In the genomic region with DNA sequence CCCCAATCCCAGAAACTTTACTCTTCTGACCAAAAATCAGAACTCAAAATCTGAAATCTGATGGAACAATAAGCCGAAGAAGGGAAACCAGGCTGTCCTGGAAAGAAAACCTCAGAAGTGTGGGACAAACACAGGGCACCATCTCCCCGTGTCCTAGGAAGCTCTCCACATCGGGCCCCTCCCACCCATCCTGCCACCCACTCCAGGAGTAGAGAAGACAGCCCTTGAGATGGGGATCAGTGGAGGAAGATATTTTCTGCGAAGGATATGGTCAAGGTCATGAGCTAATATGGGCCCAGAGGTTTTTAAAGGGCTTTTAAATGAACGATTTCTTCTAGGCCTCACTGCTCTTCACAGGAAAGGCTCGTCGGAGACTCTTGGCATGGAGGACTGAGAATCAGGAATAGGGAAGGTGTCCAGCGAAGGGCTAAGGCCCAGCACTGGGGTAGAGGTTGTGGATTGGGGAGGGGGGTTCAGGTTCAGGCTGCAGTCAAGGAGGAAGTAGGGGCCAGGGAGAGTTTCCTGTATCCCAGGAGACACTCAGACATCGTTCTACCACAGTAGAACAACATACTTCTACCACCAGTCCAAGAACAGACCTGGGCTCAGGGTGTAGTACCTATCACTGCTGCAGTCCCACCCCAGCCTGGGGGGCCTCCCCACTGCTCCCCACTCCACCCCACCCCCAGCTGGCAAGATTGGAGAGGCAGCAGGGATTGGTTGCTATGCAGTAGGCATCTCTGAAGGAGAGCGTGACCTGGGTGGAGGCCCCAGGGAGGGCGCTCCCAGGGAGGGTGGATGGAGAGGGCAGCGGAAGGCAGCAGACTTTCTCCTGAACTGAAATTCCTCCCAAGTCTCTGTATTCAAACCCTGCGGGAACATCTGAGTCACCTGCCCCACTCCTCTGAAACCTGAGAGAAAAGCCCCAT, we compare ENCODE assay signal across 11 cellular contexts. TPM values are rescaled to one million over a fixed set of nuclear protein-coding genes. Genes with fewer than 3 reads are reported as not detected.
DNase-seq lines count a peak whose midpoint lies in the region; ATAC-seq and TF ChIP-seq lines count a peak whose summit lies in the region.
"Had no signal": no experiment of that assay in that cellular context is flagged by ENCODE, and none has a peak within 500 bp of the region (broad histone marks: within the 10 kb centered on the region; RNA-seq: fewer than 3 reads in every experiment).

No MANE protein-coding gene starts in this region.

- peak overlapping the region; percentile 8 to 89; a peak in 2 of 4 replicates for H4K8ac ChIP-seq in IMR-90 (ENCODE audit: low read depth in 2 of 2, low read length in 2 of 2)

- H2BK15ac ChIP-seq in IMR-90 (ENCODE audit: low read depth, low read length): no peak overlapping the region

- peak overlapping the region; percentile 49; the same call in 1 of the 2 replicates for H3K14ac ChIP-seq in IMR-90 (replicated peaks; ENCODE audit: low read depth, low read length)

- H3K36me3 Mint-ChIP-seq in chondrocyte (ENCODE audit: low read depth): no peaks in the 10 kb centered on the region

- H2BK120ac ChIP-seq in IMR-90 (ENCODE audit: low read depth, low read length): peak overlapping the region; percentile 59; the same call in 1 of the 2 replicates

- H3K79me1 ChIP-seq in IMR-90 (ENCODE audit: low read depth in 1 of 2, low read length in 2 of 2): peaks cover 0 to 30% of the 10 kb centered on the region in 2 experiments; a peak in 2 of 4 replicates

- peak overlapping the region; percentile 60; the same call in 1 of the 2 replicates for H2BK20ac ChIP-seq in IMR-90 (ENCODE audit: low read depth, low read length)

- 0 out of 2 replicates have a peak overlapping the region, but pooled peaks have one; percentile 83 for H3K4ac ChIP-seq in IMR-90 (ENCODE audit: low read depth, low read length)

- peak overlapping the region; percentile 67 for H3K27ac Mint-ChIP-seq in chondrocyte (ENCODE audit: unreplicated experiment)

- intact Hi-C loops in IMR-90 (cut with micrococcal nuclease) (no loop called here), gastrocnemius medialis (cut with DNase I; ENCODE audit: low total_unique reads) (no loop called here)

- H3K23ac ChIP-seq in IMR-90 (ENCODE audit: low read depth, low read length): 0 out of 2 replicates have a peak overlapping the region, but pooled peaks have one; percentile 14

- 0 out of 22 replicates have a peak, but pooled peaks cover 0 to 2% (median 0%) of the 10 kb centered on the region in 11 experiments for H3K27me3 ChIP-seq in BLaER1 treated with 17β-estradiol and CSF1 and Interleukin-3, amounts not matched to agents 10 nM and 100 nM
- H3K27me3 ChIP-seq in IMR-90 (ENCODE audit: control insufficient read depth, insufficient read depth, low read length): no peaks in the 10 kb centered on the region
- no peaks in the 10 kb centered on the region for H3K27me3 ChIP-seq in gastrocnemius medialis

- no peak overlapping the region for H4K5ac ChIP-seq in IMR-90 (ENCODE audit: low read depth, low read length)

- peak overlapping the region in 4 of 10 experiments; percentile 5 to 82 (median 74); a peak in 3 of 20 replicates for H3K4me3 ChIP-seq in BLaER1 treated with 17β-estradiol and CSF1 and Interleukin-3, amounts not matched to agents 10 nM and 100 nM
- no peak overlapping the region for H3K4me3 ChIP-seq in IMR-90 (ENCODE audit: insufficient read depth, low read depth, low read length)
- no peak overlapping the region for H3K4me3 ChIP-seq in gastrocnemius medialis

- no peak for TF ChIP-seq RAD21 in IMR-90 (IDR thresholded peaks at IDR 0.05; ENCODE audit: low read length)

- no peak for ATAC-seq in IMR-90 (ENCODE audit: low read depth)
- ATAC-seq in gastrocnemius medialis: no peak
- ATAC-seq in GM18519 (IDR thresholded peaks at IDR 0.05; ENCODE audit: low FRiP score, unreplicated experiment): no peak
- no peak for ATAC-seq in HG03354 (IDR thresholded peaks at IDR 0.05; ENCODE audit: poor library complexity, severe bottlenecking, unreplicated experiment)
- no peak for ATAC-seq in HG03097 (IDR thresholded peaks at IDR 0.05; ENCODE audit: low FRiP score, unreplicated experiment)

- H3K18ac ChIP-seq in IMR-90 (ENCODE audit: low read depth, low read length): no peak overlapping the region

- no peaks in the 10 kb centered on the region for H3K9me3 ChIP-seq in BLaER1 treated with 17β-estradiol and CSF1 and Interleukin-3, amounts not matched to agents 10 nM and 100 nM (replicated peaks in 1 of 11)
- H3K9me3 ChIP-seq in IMR-90 (ENCODE audit: control insufficient read depth, insufficient read depth, low read length): no peaks in the 10 kb centered on the region
- no peaks in the 10 kb centered on the region for H3K9me3 ChIP-seq in gastrocnemius medialis

- peak overlapping the region; percentile 77; the same call in 1 of the 2 replicates for H4K91ac ChIP-seq in IMR-90 (ENCODE audit: insufficient read depth, low read depth, low read length)

- POLR2A ChIA-PET in IMR-90 (lab: Charles Lee; ENCODE audit: unreplicated experiment): no interaction called here

- peaks cover 77% of the 10 kb centered on the region for H3K4me1 Mint-ChIP-seq in chondrocyte (ENCODE audit: low read depth)

- 0 out of 2 replicates have a peak overlapping the region, but pooled peaks have one; percentile 21 for H2AK5ac ChIP-seq in IMR-90 (ENCODE audit: low read depth, low read length)

- TF ChIP-seq POLR2A in IMR-90 (IDR thresholded peaks at IDR 0.05; ENCODE audit: low read depth, low read length): no peak
- TF ChIP-seq POLR2A in gastrocnemius medialis (IDR thresholded peaks at IDR 0.05): no peak

- H3K27ac ChIP-seq in BLaER1 treated with 17β-estradiol and CSF1 and Interleukin-3, amounts not matched to agents 10 nM and 100 nM: peak overlapping the region; percentile 11 to 85 (median 72); a peak in 21 of 22 replicates
- H3K27ac ChIP-seq in IMR-90 (ENCODE audit: insufficient read depth, low read length) (no peak overlapping the region), gastrocnemius medialis (peak overlapping the region in 3 of 4 donors; percentile 33 to 52 (median 45))

- peak overlapping the region; percentile 86 to 100 (median 95) for H3K4me2 ChIP-seq in BLaER1 treated with 17β-estradiol and CSF1 and Interleukin-3, amounts not matched to agents 10 nM and 100 nM
- H3K4me2 ChIP-seq in IMR-90 (ENCODE audit: low read depth, low read length): no peak overlapping the region

- peak overlapping the region; percentile 97 for H2AK9ac ChIP-seq in IMR-90 (replicated peaks; ENCODE audit: low read depth, low read length, poor library complexity)

- H3K36me3 ChIP-seq in BLaER1 treated with 17β-estradiol and CSF1 and Interleukin-3, amounts not matched to agents 10 nM and 100 nM: peaks cover 0 to 25% (median 15%) of the 10 kb centered on the region in 11 experiments; a peak in 13 of 22 replicates
- H3K36me3 ChIP-seq in IMR-90 (ENCODE audit: control insufficient read depth, insufficient read depth, low read length) (no peaks in the 10 kb centered on the region), gastrocnemius medialis (no peaks in the 10 kb centered on the region)

- BruUV-seq in IMR-90 (replicated peaks; lab: Mats Ljungman, UMichigan): no TSS peak

- peaks cover 46% of the 10 kb centered on the region for H3K9me1 ChIP-seq in IMR-90 (ENCODE audit: insufficient read depth, low read length)

- H3K9ac ChIP-seq in BLaER1 treated with 17β-estradiol and CSF1 and Interleukin-3, amounts not matched to agents 10 nM and 100 nM: peak overlapping the region; percentile 10 to 76 (median 44); a peak in 15 of 22 replicates
- no peak overlapping the region for H3K9ac ChIP-seq in IMR-90 (ENCODE audit: low read depth, low read length)

- H4K20me1 ChIP-seq in BLaER1 treated with 17β-estradiol and CSF1 and Interleukin-3, amounts not matched to agents 10 nM and 100 nM: peaks cover 0 to 35% (median 0%) of the 10 kb centered on the region in 11 experiments; a peak in 6 of 22 replicates
- H4K20me1 ChIP-seq in IMR-90 (ENCODE audit: insufficient read depth, low read length): no peaks in the 10 kb centered on the region

- 100% methylated on average over 2 of the region's 13 CpGs; no CpG with 5 or more reads in 1 of the 2 experiments for whole genome bisulfite sequencing in IMR-90 (ENCODE audit: extremely low coverage in 2 of 2, insufficient read length in 1 of 2), 2 experiments

- no peaks in the 10 kb centered on the region for H3K27me3 Mint-ChIP-seq in chondrocyte (ENCODE audit: low read depth)

- H2BK5ac ChIP-seq in IMR-90 (ENCODE audit: low read depth, low read length, poor library complexity, severe bottlenecking): no peak overlapping the region

- H3K4me3 Mint-ChIP-seq in chondrocyte (ENCODE audit: unreplicated experiment): no peak overlapping the region

- in situ Hi-C loops in IMR-90 (cut with MboI; ENCODE audit: low sequenced_read_pairs): loop anchor here (25.0 kb wide), 1 partner anchor 420 kb away; a partner anchor contains a TSS
- in situ Hi-C loops in gastrocnemius medialis (cut with MboI; ENCODE audit: low sequenced_read_pairs in 4 of 4): loop anchor here in 1 of 4 donors (25.0 kb wide), 1 partner anchor 445 kb away; a partner anchor contains a TSS
- in situ Hi-C loops in KBM-7 (cut with MboI; ENCODE audit: low pct_unique_long_range_greater_than_20kb, low sequenced_read_pairs): loop anchor here (25.0 kb wide), 1 partner anchor 420 kb away; a partner anchor contains a TSS

- H3K56ac ChIP-seq in IMR-90 (ENCODE audit: extremely low read depth, insufficient read depth, low read length): no peak overlapping the region

- dilution Hi-C loops in IMR-90 (cut with HindIII; ENCODE audit: low sequenced_read_pairs, unreplicated experiment): no loop called here

- DNase-seq in IMR-90: no peak
- DNase-seq in chondrocyte (ENCODE audit: low spot score): no peak
- no peak for DNase-seq in gastrocnemius medialis
- DNase-seq in KBM-7: no peak
- DNase-seq: amniotic stem cell; stimulated activated CD4-positive, alpha-beta T cell treated with anti-CD3 and anti-CD28 coated beads, Interleukin-4, amount 100 ng/mL, for 4 hours had no signal

- TF ChIP-seq CTCF in IMR-90 (conservative IDR thresholded peaks at IDR 0.05; ENCODE audit: low read depth, low read length) (no peak), chondrocyte (IDR thresholded peaks at IDR 0.05) (no peak), gastrocnemius medialis (IDR thresholded peaks at IDR 0.05 in 4 of 5, conservative IDR thresholded peaks at IDR 0.05 in 1 of 5) (no peak)

- peaks cover 78 to 96% (median 86%) of the 10 kb centered on the region in 10 experiments for H3K4me1 ChIP-seq in BLaER1 treated with 17β-estradiol and CSF1 and Interleukin-3, amounts not matched to agents 10 nM and 100 nM
- peaks cover 29% of the 10 kb centered on the region for H3K4me1 ChIP-seq in IMR-90 (ENCODE audit: control insufficient read depth, insufficient read depth, low read length)
- H3K4me1 ChIP-seq in gastrocnemius medialis: peaks cover 19 to 35% of the 10 kb centered on the region in 2 donors

- no peaks in the 10 kb centered on the region for H3K9me3 Mint-ChIP-seq in chondrocyte (ENCODE audit: low read depth)

- CTCF ChIA-PET in IMR-90 (lab: Yijun Ruan, JAX): interaction anchor here (0.6 to 1.4 kb wide), 2 partner anchors 9 to 16 kb away, joined by 3 to 9 read pairs; no protein-coding TSS in a partner anchor

- peak overlapping the region; percentile 66 for H2AFZ ChIP-seq in IMR-90 (replicated peaks; ENCODE audit: low read length, poor library complexity)

RNA-seq across cellular contexts. Expression of a gene that starts 1.2 kb away (rescaled TPM):
- total RNA-seq in IMR-90 (2012; rRNA removed) (0.56 TPM in 1 of 2 replicates, not detected in the other), chondrocyte (0.47 to 0.94 TPM in 2 of 3 replicates, not detected in the other), gastrocnemius medialis (not detected)
- 0.27 and 0.55 TPM in 2 replicates for polyA plus RNA-seq in IMR-90 (2012; rRNA removed)
- 1.1 TPM in 1 of 2 replicates, not detected in the other for polyA plus RNA-seq in IMR-90 (2012; cell fraction: cytosol; rRNA removed)
- not detected in 2 replicates for polyA plus RNA-seq in IMR-90 (2012; cell fraction: nucleus; rRNA removed; ENCODE audit: low replicate concordance)
- total RNA-seq: osteoblast had no signal

RNA-seq across cellular contexts. Expression of a gene that starts 3.7 kb away (rescaled TPM):
- total RNA-seq in IMR-90 (2012; rRNA removed) (5.6 and 7.5 TPM in 2 replicates), chondrocyte (331 to 404 TPM (median 388 TPM) in 3 replicates), gastrocnemius medialis (100 to 1,000 TPM in 3 of 4 donors, 10 to 100 TPM in 1; 76.8 to 377 (median 144) TPM)
- polyA plus RNA-seq in IMR-90 (2012; rRNA removed): 15.0 and 16.6 TPM in 2 replicates
- polyA plus RNA-seq in IMR-90 (2012; cell fraction: cytosol; rRNA removed): 17.1 and 25.7 TPM in 2 replicates
- polyA plus RNA-seq in IMR-90 (2012; cell fraction: nucleus; rRNA removed; ENCODE audit: low replicate concordance): 3.3 and 5.2 TPM in 2 replicates

RNA-seq across cellular contexts. Expression of a gene that starts 6.1 kb away (rescaled TPM):
- 373 and 555 TPM in 2 replicates for total RNA-seq in IMR-90 (2012; rRNA removed)
- polyA plus RNA-seq in IMR-90 (2012; rRNA removed): 1,755 and 2,394 TPM in 2 replicates
- polyA plus RNA-seq in IMR-90 (2012; cell fraction: cytosol; rRNA removed): 755 and 1,450 TPM in 2 replicates
- 227 and 313 TPM in 2 replicates for polyA plus RNA-seq in IMR-90 (2012; cell fraction: nucleus; rRNA removed; ENCODE audit: low replicate concordance)
- total RNA-seq in chondrocyte: 1.4 to 12.1 TPM (median 10.9 TPM) in 3 replicates
- total RNA-seq in gastrocnemius medialis: 100 to 1,000 TPM; 153 to 361 (median 224) TPM

RNA-seq across cellular contexts. Expression of a gene that starts 7.2 kb away (rescaled TPM):
- total RNA-seq in IMR-90 (2012; rRNA removed) (1.4 and 2.9 TPM in 2 replicates), chondrocyte (6.5 to 10.8 TPM (median 8.7 TPM) in 3 replicates), gastrocnemius medialis (1 to 10 TPM in 1 of 4 donors, under 1 TPM in 1, not detected in 2; 0.88 to 1.6 TPM)
- 4.5 and 6.2 TPM in 2 replicates for polyA plus RNA-seq in IMR-90 (2012; rRNA removed)
- 5.1 and 8.9 TPM in 2 replicates for polyA plus RNA-seq in IMR-90 (2012; cell fraction: cytosol; rRNA removed)
- polyA plus RNA-seq in IMR-90 (2012; cell fraction: nucleus; rRNA removed; ENCODE audit: low replicate concordance): 3.3 and 5.1 TPM in 2 replicates

RNA-seq across cellular contexts. Expression of a gene that starts 23.7 kb away (rescaled TPM):
- 3.6 and 4.4 TPM in 2 replicates for total RNA-seq in IMR-90 (2012; rRNA removed)
- 7.9 and 9.5 TPM in 2 replicates for polyA plus RNA-seq in IMR-90 (2012; rRNA removed)
- polyA plus RNA-seq in IMR-90 (2012; cell fraction: cytosol; rRNA removed): 6.2 and 11.3 TPM in 2 replicates
- 5.1 TPM in 2 replicates for polyA plus RNA-seq in IMR-90 (2012; cell fraction: nucleus; rRNA removed; ENCODE audit: low replicate concordance)
- total RNA-seq in chondrocyte: 15.4 to 22.2 TPM (median 18.9 TPM) in 3 replicates
- 10 to 100 TPM in 1 of 4 donors, not detected in 3; 14.7 TPM for total RNA-seq in gastrocnemius medialis

Comparison
In these comparisons a context has a peak if more than half of its experiments do, and no peak if none do; other contexts are left out.
1. RNA of a gene that starts 6.1 kb away (total RNA-seq): 373 to 555 TPM in IMR-90 and 153 to 361 TPM in gastrocnemius medialis; 1.4 to 12.1 TPM in chondrocyte; every median in the first group is over 10 times any median in the second.